Comparison of ENCODE assay signal across 32 cellular contexts in the genomic region with DNA sequence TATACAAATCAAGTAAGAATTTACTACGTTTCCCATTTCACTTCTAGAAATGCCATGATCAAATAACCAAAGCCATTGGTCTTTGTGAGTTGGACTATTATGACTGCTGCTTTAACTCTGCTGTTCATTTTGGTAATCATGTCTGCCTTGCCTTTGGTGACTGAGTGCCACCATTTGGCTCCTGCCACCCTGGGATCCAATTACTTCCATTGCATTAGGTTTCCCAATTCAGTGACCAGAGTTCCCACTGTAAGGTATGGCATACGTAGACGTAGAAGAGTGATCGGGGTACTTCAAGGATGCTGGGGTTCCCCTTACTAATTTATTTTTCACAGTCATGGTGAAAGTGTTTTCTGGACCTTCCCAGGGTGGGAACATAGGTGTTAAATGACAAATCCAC.
"Had no signal": no experiment of that assay in that cellular context is flagged by ENCODE, and none has a peak within 500 bp of the region (broad histone marks: within the 10 kb centered on the region; RNA-seq: fewer than 3 reads in every experiment).

No MANE protein-coding gene starts in this region.

- H3K4me1 ChIP-seq: ascending aorta had no signal

- H3K4me3 ChIP-seq: ascending aorta, cardiac muscle cell had no signal

- FAIRE-seq: bronchial epithelial cell, TTC549 had no signal

- DNase-seq: activated CD4-positive, alpha-beta memory T cell treated with anti-CD3 and anti-CD28 coated beads, Interleukin-2, amount 10 ng/mL, durations not matched to agents 7 days and 5 days; activated CD4-positive, alpha-beta T cell treated with anti-CD3 and anti-CD28 coated beads for 1 hour; activated CD4-positive, alpha-beta T cell treated with anti-CD3 and anti-CD28 coated beads for 36 hours; activated CD4-positive, alpha-beta T cell treated with anti-CD3 and anti-CD28 coated beads for 48 hours; activated CD4-positive, alpha-beta T cell treated with anti-CD3 and anti-CD28 coated beads, Interleukin-2, amount 10 ng/mL, durations not matched to agents 7 days and 5 days; activated CD4-positive, alpha-beta T cell treated with anti-CD3 and anti-CD28 coated beads, Interleukin-2, amount 50 U/mL, for 48 hours; activated CD4-positive, CD25-positive, alpha-beta regulatory T cell; activated CD8-positive, alpha-beta memory T cell treated with anti-CD3 and anti-CD28 coated beads for 24 hours; activated CD8-positive, alpha-beta memory T cell treated with anti-CD3 and anti-CD28 coated beads, Interleukin-2, amount 10 ng/mL, durations not matched to agents 7 days and 5 days; activated CD8-positive, alpha-beta memory T cell treated with anti-CD3 and anti-CD28 coated beads, Interleukin-2, amount 50 U/mL, for 48 hours; activated CD8-positive, alpha-beta T cell treated with anti-CD3 and anti-CD28 coated beads, Interleukin-2, amount 10 ng/mL, durations not matched to agents 7 days and 5 days; activated effector memory CD4-positive, alpha-beta T cell treated with Interleukin-2 at 50 U/mL for 16 hours; activated gamma-delta T cell; activated naive CD4-positive, alpha-beta T cell treated with anti-CD3 and anti-CD28 coated beads, Interleukin-2, amount 10 ng/mL, durations not matched to agents 7 days and 5 days; activated naive CD4-positive, alpha-beta T cell treated with Interleukin-2 at 50 U/mL for 16 hours; activated naive CD8-positive, alpha-beta T cell treated with anti-CD3 and anti-CD28 coated beads, Interleukin-2, amount 10 ng/mL, durations not matched to agents 7 days and 5 days; activated naive CD8-positive, alpha-beta T cell treated with anti-CD3 and anti-CD28 coated beads, Interleukin-2, amount 50 U/mL, for 24 hours; activated T-cell treated with anti-CD3 and anti-CD28 coated beads, Interleukin-2, amount 50 U/mL, for 24 hours; activated T-cell treated with anti-CD3 and anti-CD28 coated beads, Interleukin-2, amount 50 U/mL, for 48 hours; amygdala; anterior cingulate cortex; caudate nucleus; cerebellar nuclear complex; T-cell; T-helper 2 cell; T-helper 9 cell had no signal

- ATAC-seq: activated CD4-positive, alpha-beta T cell treated with anti-CD3 and anti-CD28 coated beads for 36 hours; activated CD4-positive, CD25-positive, alpha-beta regulatory T cell treated with anti-CD3 and anti-CD28 coated beads, Interleukin-2, amount 50 U/mL, for 24 hours; activated CD8-positive, alpha-beta memory T cell treated with anti-CD3 and anti-CD28 coated beads, Interleukin-2, amount 10 ng/mL, durations not matched to agents 7 days and 5 days; activated CD8-positive, alpha-beta T cell treated with anti-CD3 and anti-CD28 coated beads, Interleukin-2, amount 10 ng/mL, durations not matched to agents 7 days and 5 days; activated naive CD8-positive, alpha-beta T cell treated with anti-CD3 and anti-CD28 coated beads, Interleukin-2, amount 50 U/mL, for 24 hours; T-cell had no signal

- H3K36me3 ChIP-seq: ascending aorta, cardiac muscle cell had no signal

- H3K27ac ChIP-seq: ascending aorta, cardiac muscle cell, VCaP had no signal

- H3K27me3 ChIP-seq: ascending aorta, cardiac muscle cell had no signal
